Comparison of ENCODE assay signal across 8 cellular contexts in genomic region chr16:31508706-31509523, GRCh38.
DNase-seq lines count a peak whose midpoint lies in the region; ATAC-seq and TF ChIP-seq lines count a peak whose summit lies in the region.

No MANE protein-coding gene starts in this region.

- H3K4me3 ChIP-seq in foreskin fibroblast (ENCODE audit: low read depth in 1 of 2, low read length in 2 of 2), result peak overlapping the region; percentile 54 to 97

- ATAC-seq in GM19395 (IDR thresholded peaks at IDR 0.05; ENCODE audit: unreplicated experiment) (peak; percentile 5), GM21723 (IDR thresholded peaks at IDR 0.05; ENCODE audit: unreplicated experiment) (no peak)

- TF ChIP-seq CTCF in 22Rv1 (IDR thresholded peaks at IDR 0.05) (no peak), VCaP (conservative IDR thresholded peaks at IDR 0.05) (no peak), foreskin fibroblast (IDR thresholded peaks at IDR 0.05; ENCODE audit: low read depth, low read length) (no peak)

- H3K27ac ChIP-seq in 22Rv1 (peak overlapping the region; percentile 66), VCaP (peak overlapping the region; percentile 75)

- DNase-seq in foreskin fibroblast (peak; percentile 19 to 48), pons (ENCODE audit: low spot score) (peak; percentile 45), GOT3 (lab: John Stamatoyannopoulos, UW) (no peak), NCI-H774 (lab: John Stamatoyannopoulos, UW) (no peak)

Comparison
In these comparisons a context has a peak if more than half of its experiments do, and no peak if none do; other contexts are left out.
1. DNase-seq: peak in foreskin fibroblast (2 of 2) and pons (single experiment); none in GOT3 (single experiment) and NCI-H774 (single experiment).